Comparison of ENCODE assay signal across 8 cellular contexts in genomic region chr1:207050768-207051614, GRCh38. TPM values are rescaled to one million over a fixed set of nuclear protein-coding genes. Genes with fewer than 3 reads are reported as not detected.
A peak's percentile ranks its signal among the peaks of the same experiment; 100 is the strongest.
DNase-seq lines count a peak whose midpoint lies in the region; ATAC-seq and TF ChIP-seq lines count a peak whose summit lies in the region.

Gene YOD1, minus strand, starts transcription at chr1:207051208. Its CDS starts 178 bp downstream, at chr1:207051030.

- TF ChIP-seq CTCF in brain (conservative IDR thresholded peaks at IDR 0.05) (no peak), sigmoid colon (IDR thresholded peaks at IDR 0.05) (no peak)

- H3K27me3 ChIP-seq in sigmoid colon = no peaks in the 10 kb centered on the region

- H3K36me3 ChIP-seq in sigmoid colon = peaks cover 7 to 31% (median 9%) of the 10 kb centered on the region in 4 donors

- DNase-seq in NCI-H2107 treated with DMSO at 0.1 percent for 48 hours (lab: John Stamatoyannopoulos, UW; ENCODE audit: unreplicated experiment) (peak; percentile 90), UCSD-AML1 (lab: John Stamatoyannopoulos, UW; ENCODE audit: unreplicated experiment) (peak; percentile 64), sigmoid colon (peak; percentile 95)

- H3K9me3 ChIP-seq in sigmoid colon = no peaks in the 10 kb centered on the region

- H3K36me3 Mint-ChIP-seq in brain = peaks cover 11% of the 10 kb centered on the region

- TF ChIP-seq POLR2A in GM10847 (IDR thresholded peaks at IDR 0.05; ENCODE audit: extremely low read depth, insufficient read length) (peak; percentile 50), sigmoid colon (IDR thresholded peaks at IDR 0.05) (peak; percentile 19 to 27)

- peaks cover 76% of the 10 kb centered on the region for H3K4me1 Mint-ChIP-seq in brain

- peak within 1 kb of the TSS; percentile 95 to 100 (median 97) for H3K4me3 Mint-ChIP-seq in brain

- H3K9me3 Mint-ChIP-seq in brain = no peaks in the 10 kb centered on the region

- peaks cover 21% of the 10 kb centered on the region for H3K27me3 Mint-ChIP-seq in brain

- peak within 1 kb of the TSS; percentile 92 for H3K4me3 ChIP-seq in iPS-11a (ENCODE audit: low read depth, low read length)
- H3K4me3 ChIP-seq in sigmoid colon = peak within 1 kb of the TSS; percentile 76 to 92 (median 90)

- peak within 1 kb of the TSS; percentile 96 to 98 (median 98) for H3K27ac Mint-ChIP-seq in brain

- TF ChIP-seq EP300 in sigmoid colon (IDR thresholded peaks at IDR 0.05) = peak in 1 of 4 donors; percentile 1

- intact Hi-C loops in sigmoid colon (cut with DNase I) = loop anchor here (1.0 to 5.0 kb wide), 4 partner anchors 27 to 906 kb away; partner anchors contain the start of genes CD46 and DYRK3

- H3K4me1 ChIP-seq in sigmoid colon = peaks cover 0 to 52% (median 47%) of the 10 kb centered on the region in 4 donors

- ATAC-seq in HG02884 (IDR thresholded peaks at IDR 0.05; ENCODE audit: unreplicated experiment) (peak; percentile 37), GM18519 (IDR thresholded peaks at IDR 0.05; ENCODE audit: low FRiP score, unreplicated experiment) (no peak)

- 3 to 7% methylated on average over 47 of the region's 47 CpGs for WGBS in sigmoid colon, 2 donors

- H3K27ac ChIP-seq in sigmoid colon = peak within 1 kb of the TSS; percentile 86 to 95 (median 90)

RNA-seq across cellular contexts. Expression of gene YOD1, which starts in this region (rescaled TPM):
- polyA plus RNA-seq in brain (ENCODE audit: insufficient read depth, low read depth, low replicate concordance) (2.4 TPM), sigmoid colon (1 to 10 TPM; 1.2 to 3.2 (median 2.5) TPM)
- total RNA-seq in sigmoid colon = 1 to 10 TPM; 5.2 to 7.8 (median 7.3) TPM
